In the genomic region with DNA sequence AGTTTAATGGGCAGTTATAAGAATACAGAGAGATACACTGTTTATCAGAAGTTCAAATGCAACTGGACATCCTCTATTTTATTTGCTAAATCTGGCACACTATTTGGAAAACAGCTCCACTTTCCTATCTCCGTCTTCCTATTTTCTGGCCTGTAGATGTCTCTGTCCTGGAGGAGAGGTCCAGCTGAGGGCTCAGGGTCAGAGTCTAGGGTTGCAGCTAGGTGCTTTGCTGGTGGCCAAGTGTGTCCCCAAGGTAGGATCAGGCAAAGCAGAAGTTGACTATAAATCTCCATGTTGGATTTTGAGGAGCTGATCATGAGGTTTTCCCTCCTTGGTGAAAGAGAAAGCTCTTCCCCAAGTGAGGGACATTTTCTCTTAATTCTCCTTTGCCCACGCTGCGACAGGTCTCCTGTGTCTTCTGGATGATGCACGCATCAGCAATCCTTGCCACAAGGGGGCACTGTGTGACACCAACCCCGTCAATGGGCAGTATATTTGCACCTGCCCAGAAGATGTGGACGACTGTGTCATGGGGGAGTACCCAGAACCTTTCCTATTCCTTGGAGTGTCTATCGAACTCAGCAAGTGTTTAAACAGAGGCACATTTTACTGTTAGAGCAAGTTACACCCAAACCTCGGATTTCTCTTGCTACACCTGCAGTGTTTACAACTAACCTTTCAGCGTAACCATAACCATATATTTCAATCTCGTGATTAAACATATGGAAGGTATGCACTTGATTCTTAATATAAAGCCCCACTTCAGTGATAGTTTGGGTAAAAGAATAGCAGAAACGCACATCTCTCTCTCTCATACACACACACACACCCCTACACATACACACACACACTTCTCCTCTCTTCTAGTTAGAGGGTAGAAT, we compare ENCODE assay signal across 8 cellular contexts. TPM values are rescaled to one million over a fixed set of nuclear protein-coding genes. Genes with fewer than 3 reads are reported as not detected.
DNase-seq lines count a peak whose midpoint lies in the region; ATAC-seq, FAIRE-seq and TF ChIP-seq lines count a peak whose summit lies in the region.

No MANE protein-coding gene starts in this region.

- no peak overlapping the region for H3K4me2 ChIP-seq in GM12878 (ENCODE audit: control insufficient read depth, insufficient read depth)

- H2AFZ ChIP-seq in GM12878 (ENCODE audit: control insufficient read depth, low read depth, low read length), result no peak overlapping the region

- H3K4me3 ChIP-seq in GM12878, result no peak overlapping the region
- H3K4me3 ChIP-seq in kidney epithelial cell (ENCODE audit: low read depth, low read length), result no peak overlapping the region

- CTCF ChIA-PET in GM12878 (lab: Yijun Ruan, JAX), result interaction anchor here (0.9 to 2.7 kb wide), 11 partner anchors 8 to 101 kb away, joined by 3 to 13 read pairs (median 3); no protein-coding TSS in a partner anchor

- POLR2A ChIA-PET in GM12878 (lab: Charles Lee), result no interaction called here

- intact Hi-C loops in GM12878 (cut with micrococcal nuclease; ENCODE audit: unreplicated experiment), result loop anchor here (5.0 kb wide), 1 partner anchor 81 kb away; no protein-coding TSS in a partner anchor

- 35% methylated on average over 11 of the region's 11 CpGs for WGBS in GM12878 (ENCODE audit: insufficient coverage, insufficient replicate concordance, low lambda C conversion rate, missing lambda C conversion rate)

- DNase-seq in EL, result peak; percentile 56
- DNase-seq in HT1080 (ENCODE audit: low read depth), result peak; percentile 50
- peak; percentile 37 for DNase-seq in T-helper 9 cell
- DNase-seq in GM12878 (ENCODE audit: low read depth, low spot score), result no peak
- DNase-seq in kidney epithelial cell (ENCODE audit: low read depth), result no peak
- DNase-seq in stimulated activated CD4-positive, alpha-beta T cell treated with anti-CD3 and anti-CD28 coated beads, TNF-alpha, amount 100 ng/mL, for 48 hours (ENCODE audit: low read depth in 3 of 3), result peak; percentile 31 to 45 (median 43)
- DNase-seq in cerebellum (ENCODE audit: low spot score), result no peak
- no peak for DNase-seq in superior temporal gyrus (ENCODE audit: extremely low spot score)

- H3K36me3 ChIP-seq in GM12878 (ENCODE audit: control insufficient read depth in 2 of 2, insufficient read depth in 2 of 2, low read length in 1 of 2), result no peaks in the 10 kb centered on the region
- no peaks in the 10 kb centered on the region for H3K36me3 ChIP-seq in kidney epithelial cell (ENCODE audit: control insufficient read depth, insufficient read depth, low read length)

- H3K4me1 ChIP-seq in GM12878 (ENCODE audit: control insufficient read depth, insufficient read depth, low read length), result no peaks in the 10 kb centered on the region

- H3K9ac ChIP-seq in GM12878 (ENCODE audit: control insufficient read depth, insufficient read depth, low read length), result no peak overlapping the region

- no peaks in the 10 kb centered on the region for H3K79me2 ChIP-seq in GM12878 (ENCODE audit: control insufficient read depth, insufficient read depth, low read length)

- peak; percentile 48 for TF ChIP-seq RAD21 in GM12878 (IDR thresholded peaks at IDR 0.05; ENCODE audit: insufficient read depth, low read depth, low read length)

- H4K20me1 ChIP-seq in GM12878 (ENCODE audit: control insufficient read depth, insufficient read depth), result no peaks in the 10 kb centered on the region

- TF ChIP-seq POLR2A in GM12878 (IDR thresholded peaks at IDR 0.05; ENCODE audit: low read depth, low read length), result no peak

- TF ChIP-seq CTCF in GM12878 (IDR thresholded peaks at IDR 0.05 in 2 of 3, conservative IDR thresholded peaks at IDR 0.05 in 1 of 3; ENCODE audit: control insufficient read depth in 2 of 3, extremely low read depth in 1 of 3, insufficient read depth in 1 of 3, low read depth in 3 of 3, low read length in 3 of 3) (peak; percentile 61 to 74 (median 67)), kidney epithelial cell (IDR thresholded peaks at IDR 0.05; ENCODE audit: insufficient read depth, low read length, poor library complexity, severe bottlenecking) (peak; percentile 72)

- in situ Hi-C loops in GM12878 (cut with MboI), result no loop called here

- SMC1A ChIA-PET in GM12878 (lab: Charles Lee; ENCODE audit: uncharacterized antibody, unreplicated experiment), result interaction anchor here (0.6 kb wide), 1 partner anchor 16 kb away, joined by 3 read pairs; no protein-coding TSS in a partner anchor

- peak; percentile 92 for FAIRE-seq in GM12878 (lab: Jason Lieb, UNC)

- peak; percentile 88 for ATAC-seq in GM12878

- no TSS peak for BruUV-seq in GM12878 (replicated peaks; lab: Mats Ljungman, UMichigan)

- no peak for TF ChIP-seq EP300 in GM12878 (IDR thresholded peaks at IDR 0.05; ENCODE audit: borderline replicate concordance in 1 of 2, control insufficient read depth in 1 of 2, low read depth in 2 of 2, low read length in 2 of 2)

- H3K27ac ChIP-seq in GM12878 (ENCODE audit: control insufficient read depth, insufficient read depth), result no peak overlapping the region

- RAD21 ChIA-PET in GM12878 (lab: Charles Lee; ENCODE audit: unreplicated experiment), result interaction anchor here (0.7 kb wide), 1 partner anchor 77 kb away, joined by 3 read pairs; no protein-coding TSS in a partner anchor

- H3K27me3 ChIP-seq in GM12878 (replicated peaks in 1 of 2; ENCODE audit: control insufficient read depth in 2 of 2, insufficient read depth in 2 of 2, low read length in 1 of 2) (no peaks in the 10 kb centered on the region; a peak in 2 of 4 replicates), kidney epithelial cell (ENCODE audit: control insufficient read depth, insufficient read depth, low read length) (peaks cover 2% of the 10 kb centered on the region)

- no peaks in the 10 kb centered on the region; the same call in 2 of the 3 replicates for H3K9me3 ChIP-seq in GM12878 (replicated peaks; ENCODE audit: control insufficient read depth, insufficient read depth, low read length)

TF ChIP-seq in GM12878, 131 proteins besides CTCF, POLR2A, EP300 and RAD21:
- TF ChIP-seq, protein P1, sequence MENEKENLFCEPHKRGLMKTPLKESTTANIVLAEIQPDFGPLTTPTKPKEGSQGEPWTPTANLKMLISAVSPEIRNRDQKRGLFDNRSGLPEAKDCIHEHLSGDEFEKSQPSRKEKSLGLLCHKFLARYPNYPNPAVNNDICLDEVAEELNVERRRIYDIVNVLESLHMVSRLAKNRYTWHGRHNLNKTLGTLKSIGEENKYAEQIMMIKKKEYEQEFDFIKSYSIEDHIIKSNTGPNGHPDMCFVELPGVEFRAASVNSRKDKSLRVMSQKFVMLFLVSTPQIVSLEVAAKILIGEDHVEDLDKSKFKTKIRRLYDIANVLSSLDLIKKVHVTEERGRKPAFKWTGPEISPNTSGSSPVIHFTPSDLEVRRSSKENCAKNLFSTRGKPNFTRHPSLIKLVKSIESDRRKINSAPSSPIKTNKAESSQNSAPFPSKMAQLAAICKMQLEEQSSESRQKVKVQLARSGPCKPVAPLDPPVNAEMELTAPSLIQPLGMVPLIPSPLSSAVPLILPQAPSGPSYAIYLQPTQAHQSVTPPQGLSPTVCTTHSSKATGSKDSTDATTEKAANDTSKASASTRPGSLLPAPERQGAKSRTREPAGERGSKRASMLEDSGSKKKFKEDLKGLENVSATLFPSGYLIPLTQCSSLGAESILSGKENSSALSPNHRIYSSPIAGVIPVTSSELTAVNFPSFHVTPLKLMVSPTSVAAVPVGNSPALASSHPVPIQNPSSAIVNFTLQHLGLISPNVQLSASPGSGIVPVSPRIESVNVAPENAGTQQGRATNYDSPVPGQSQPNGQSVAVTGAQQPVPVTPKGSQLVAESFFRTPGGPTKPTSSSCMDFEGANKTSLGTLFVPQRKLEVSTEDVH (IDR thresholded peaks at IDR 0.05; ENCODE audit: low read depth, partially characterized antibody), result no peak
- TF ChIP-seq SMC3 (IDR thresholded peaks at IDR 0.05; ENCODE audit: borderline replicate concordance, low read length), result peak; percentile 54
TF ChIP-seq in GM12878: peak in this region for 1.

RNA-seq across cellular contexts. Expression of a gene that starts 10.2 kb away (rescaled TPM):
- not detected in 2 replicates for total RNA-seq in HT1080 (2014; rRNA removed; shearing (Covaris generic))
- not detected in 2 replicates for polyA plus RNA-seq in HT1080 (2015; cell fraction: cytosol; rRNA removed)
- not detected in 2 replicates for polyA plus RNA-seq in HT1080 (2015; cell fraction: nucleus; rRNA removed)
- total RNA-seq in GM12878 (2013; cell fraction: nucleolus; rRNA removed), result not detected in 2 replicates
- total RNA-seq in GM12878 (2014; rRNA removed) (not detected in 2 replicates), GM12878 (2014; rRNA removed; fragmentation: Illumina TruSeq; extraction: Trizol) (not detected in 2 replicates), GM12878 (2021) (not detected in 2 replicates), kidney epithelial cell (not detected in 2 replicates), cerebellum (not detected)
- not detected for polyA plus RNA-seq in GM12878 (2011; ENCODE audit: low read depth)
- polyA plus RNA-seq in GM12878 (2011; rRNA removed) (not detected in 2 replicates), GM12878 (2014; fragmentation: Illumina TruSeq; extraction: Trizol) (not detected in 2 replicates), GM12878 (2014; fragmentation: Nextera tagmentation; extraction: Ambion mirVana) (not detected), GM12878 (2014; rRNA removed) (not detected in 2 replicates), GM12878 (2016; fragmentation: Nextera tagmentation; extraction: Ambion mirVana) (not detected)
- polyA plus RNA-seq in GM12878 (2011; cell fraction: cytosol; rRNA removed), result not detected in 2 replicates
- not detected in 2 replicates for polyA plus RNA-seq in GM12878 (2011; cell fraction: nucleus; rRNA removed)
- not detected in 2 replicates for polyA plus RNA-seq in GM12878 (2012)
- polyA minus RNA-seq in GM12878 (2011; rRNA and poly(A)+ RNA removed), result not detected in 2 replicates
- polyA minus RNA-seq in GM12878 (2011; cell fraction: cytosol; rRNA and poly(A)+ RNA removed), result not detected in 2 replicates
- not detected in 2 replicates for polyA minus RNA-seq in GM12878 (2011; cell fraction: nucleus; rRNA and poly(A)+ RNA removed)

Comparison
In these comparisons a context has a peak if more than half of its experiments do, and no peak if none do; other contexts are left out.
1. DNase-seq: peak in EL (single experiment), HT1080 (single experiment), T-helper 9 cell (single experiment) and stimulated activated CD4-positive, alpha-beta T cell treated with anti-CD3 and anti-CD28 coated beads, TNF-alpha, amount 100 ng/mL, for 48 hours (3 of 3); none in GM12878 (single experiment), kidney epithelial cell (single experiment), cerebellum (single experiment) and superior temporal gyrus (single experiment).